ENCODE assay signal across 8 cellular contexts in genomic region chr12:109994262-109995175, GRCh38. TPM values are rescaled to one million over a fixed set of nuclear protein-coding genes. Genes with fewer than 3 reads are reported as not detected.
DNase-seq lines count a peak whose midpoint lies in the region; ATAC-seq and TF ChIP-seq lines count a peak whose summit lies in the region.

No MANE protein-coding gene starts in this region.

- no peaks in the 10 kb centered on the region for H3K9me3 Mint-ChIP-seq in CD4-positive, CD25-positive, alpha-beta regulatory T cell
- no peaks in the 10 kb centered on the region for H3K9me3 Mint-ChIP-seq in MCF 10A (ENCODE audit: unreplicated experiment)
- no peaks in the 10 kb centered on the region for H3K9me3 Mint-ChIP-seq in naive B cell

- no TSS peak for BruUV-seq in MCF 10A (replicated peaks; lab: Mats Ljungman, UMichigan)

- intact Hi-C loops in MCF 10A (cut with micrococcal nuclease) = no loop called here

- peaks cover 16% of the 10 kb centered on the region for H3K36me3 Mint-ChIP-seq in CD4-positive, CD25-positive, alpha-beta regulatory T cell
- H3K36me3 Mint-ChIP-seq in MCF 10A (ENCODE audit: insufficient read depth, unreplicated experiment) (peaks cover 3% of the 10 kb centered on the region), naive B cell (peaks cover 0 to 2% of the 10 kb centered on the region in 2 donors)

- H3K9me3 ChIP-seq in CD4-positive, CD25-positive, alpha-beta regulatory T cell (ENCODE audit: control insufficient read depth in 2 of 2, low read length in 2 of 2) = no peaks in the 10 kb centered on the region

- no peaks in the 10 kb centered on the region for H3K27me3 Mint-ChIP-seq in CD4-positive, CD25-positive, alpha-beta regulatory T cell
- H3K27me3 Mint-ChIP-seq in MCF 10A (ENCODE audit: insufficient read depth, unreplicated experiment) = no peaks in the 10 kb centered on the region
- no peaks in the 10 kb centered on the region for H3K27me3 Mint-ChIP-seq in naive B cell

- H3K27ac Mint-ChIP-seq in CD4-positive, CD25-positive, alpha-beta regulatory T cell = peak overlapping the region; percentile 96 to 97 (median 96)
- peak overlapping the region; percentile 82 for H3K27ac Mint-ChIP-seq in MCF 10A (ENCODE audit: low read depth, unreplicated experiment)
- peak overlapping the region; percentile 76 to 97 (median 94) for H3K27ac Mint-ChIP-seq in naive B cell

- H3K4me1 Mint-ChIP-seq in CD4-positive, CD25-positive, alpha-beta regulatory T cell = peaks cover 27 to 80% (median 52%) of the 10 kb centered on the region in 4 donors
- peaks cover 11% of the 10 kb centered on the region for H3K4me1 Mint-ChIP-seq in MCF 10A (ENCODE audit: insufficient read depth, unreplicated experiment)
- peaks cover 42 to 74% (median 45%) of the 10 kb centered on the region in 3 donors for H3K4me1 Mint-ChIP-seq in naive B cell

- peak in 1 of 3 donors; percentile 57 for DNase-seq in CD4-positive, CD25-positive, alpha-beta regulatory T cell
- DNase-seq in MV-4-11 (lab: John Stamatoyannopoulos, UW) (peak; percentile 68), MCF 10A (ENCODE audit: unreplicated experiment) (no peak), naive B cell (peak; percentile 56), NCI-H146 treated with DMSO at 0.1 percent for 48 hours (lab: John Stamatoyannopoulos, UW; ENCODE audit: unreplicated experiment) (no peak), NCI-H524 treated with DMSO at 0.1 percent for 48 hours (lab: John Stamatoyannopoulos, UW) (no peak), dedifferentiated amniotic fluid mesenchymal stem cell (ENCODE audit: extremely low spot score) (no peak)

- TF ChIP-seq CTCF in MCF 10A (IDR thresholded peaks at IDR 0.05; ENCODE audit: unreplicated experiment) = no peak

- CTCF ChIA-PET in MCF 10A (lab: Yijun Ruan, JAX) = interaction anchor here (0.6 to 1.2 kb wide), 2 partner anchors 94 to 105 kb away, joined by 3 to 5 read pairs; no protein-coding TSS in a partner anchor

- H3K27me3 ChIP-seq in CD4-positive, CD25-positive, alpha-beta regulatory T cell (ENCODE audit: control insufficient read depth, insufficient read depth, low read length) = no peaks in the 10 kb centered on the region

- H3K4me1 ChIP-seq in CD4-positive, CD25-positive, alpha-beta regulatory T cell (ENCODE audit: control insufficient read depth, insufficient read depth, low read length, poor library complexity, severe bottlenecking) = peaks cover 45% of the 10 kb centered on the region

- ATAC-seq in CD4-positive, CD25-positive, alpha-beta regulatory T cell (ENCODE audit: low read depth in 2 of 2) = peak in 1 of 2 donors; percentile 19
- peak; percentile 13 to 16 for ATAC-seq in naive B cell (ENCODE audit: low read depth in 2 of 2)
- ATAC-seq in HG02885 (IDR thresholded peaks at IDR 0.05; ENCODE audit: poor library complexity, unreplicated experiment) = no peak

- H3K4me3 Mint-ChIP-seq in CD4-positive, CD25-positive, alpha-beta regulatory T cell = peak overlapping the region; percentile 93 to 98 (median 98)
- H3K4me3 Mint-ChIP-seq in MCF 10A (ENCODE audit: unreplicated experiment) (peak overlapping the region; percentile 87), naive B cell (peak overlapping the region; percentile 93 to 98 (median 96))

- POLR2A ChIA-PET in MCF 10A (lab: Yijun Ruan, JAX) = interaction anchor here (0.6 to 1.6 kb wide), 10 partner anchors 10 to 748 kb away, joined by 3 to 6 read pairs (median 4); partner anchors contain the start of gene PPP1CC

- H3K36me3 ChIP-seq in CD4-positive, CD25-positive, alpha-beta regulatory T cell (ENCODE audit: control insufficient read depth, insufficient read depth, low read length) = peaks cover 23% of the 10 kb centered on the region

- H3K4me3 ChIP-seq in CD4-positive, CD25-positive, alpha-beta regulatory T cell (ENCODE audit: low read depth, low read length) = peak overlapping the region; percentile 99

- H3K27ac ChIP-seq in CD4-positive, CD25-positive, alpha-beta regulatory T cell (ENCODE audit: insufficient read depth, low read length, poor library complexity, severe bottlenecking) = peak overlapping the region; percentile 88

RNA-seq across cellular contexts. Expression of gene GIT2, which starts 1.6 kb away (rescaled TPM):
- 95.3 TPM for total RNA-seq in CD4-positive, CD25-positive, alpha-beta regulatory T cell
- polyA plus RNA-seq in CD4-positive, CD25-positive, alpha-beta regulatory T cell = 10 to 100 TPM; 79.0 to 87.6 (median 81.7) TPM
- total RNA-seq in MCF 10A (2022) = 30.0 and 30.9 TPM in 2 replicates
- polyA plus RNA-seq in naive B cell (ENCODE audit: low read depth in 6 of 6) = 100 to 1,000 TPM in 4 of 6 donors, 10 to 100 TPM in 2; 95.1 to 129 (median 101) TPM

RNA-seq across cellular contexts. Expression of gene ANKRD13A, which starts 4.7 kb away (rescaled TPM):
- total RNA-seq in CD4-positive, CD25-positive, alpha-beta regulatory T cell = 71.0 TPM
- 10 to 100 TPM; 36.6 to 48.2 (median 41.1) TPM for polyA plus RNA-seq in CD4-positive, CD25-positive, alpha-beta regulatory T cell
- 26.1 and 32.5 TPM in 2 replicates for total RNA-seq in MCF 10A (2022)
- 10 to 100 TPM; 65.4 to 95.4 (median 78.7) TPM for polyA plus RNA-seq in naive B cell (ENCODE audit: low read depth in 6 of 6)

RNA-seq across cellular contexts. Expression of gene C12orf76, which starts 53.8 kb away (rescaled TPM):
- total RNA-seq in CD4-positive, CD25-positive, alpha-beta regulatory T cell = 13.5 TPM
- polyA plus RNA-seq in CD4-positive, CD25-positive, alpha-beta regulatory T cell = 10 to 100 TPM; 16.3 to 22.6 (median 19.8) TPM
- 7.3 and 13.4 TPM in 2 replicates for total RNA-seq in MCF 10A (2022)
- 10 to 100 TPM; 10.6 to 19.8 (median 16.7) TPM for polyA plus RNA-seq in naive B cell (ENCODE audit: low read depth in 6 of 6)

Comparison
In these comparisons a context has a peak if more than half of its experiments do, and no peak if none do; other contexts are left out.
1. DNase-seq: peak in MV-4-11 (single experiment) and naive B cell (single experiment); none in MCF 10A (single experiment), NCI-H146 treated with DMSO at 0.1 percent for 48 hours (single experiment), NCI-H524 treated with DMSO at 0.1 percent for 48 hours (single experiment) and dedifferentiated amniotic fluid mesenchymal stem cell (single experiment).
2. Peak in every context shown above with its lines, with median percentiles within 50 percentile points of each other: H3K27ac Mint-ChIP-seq and H3K4me3 Mint-ChIP-seq.